8 cellular contexts compared by ENCODE assay signal in the genomic region with DNA sequence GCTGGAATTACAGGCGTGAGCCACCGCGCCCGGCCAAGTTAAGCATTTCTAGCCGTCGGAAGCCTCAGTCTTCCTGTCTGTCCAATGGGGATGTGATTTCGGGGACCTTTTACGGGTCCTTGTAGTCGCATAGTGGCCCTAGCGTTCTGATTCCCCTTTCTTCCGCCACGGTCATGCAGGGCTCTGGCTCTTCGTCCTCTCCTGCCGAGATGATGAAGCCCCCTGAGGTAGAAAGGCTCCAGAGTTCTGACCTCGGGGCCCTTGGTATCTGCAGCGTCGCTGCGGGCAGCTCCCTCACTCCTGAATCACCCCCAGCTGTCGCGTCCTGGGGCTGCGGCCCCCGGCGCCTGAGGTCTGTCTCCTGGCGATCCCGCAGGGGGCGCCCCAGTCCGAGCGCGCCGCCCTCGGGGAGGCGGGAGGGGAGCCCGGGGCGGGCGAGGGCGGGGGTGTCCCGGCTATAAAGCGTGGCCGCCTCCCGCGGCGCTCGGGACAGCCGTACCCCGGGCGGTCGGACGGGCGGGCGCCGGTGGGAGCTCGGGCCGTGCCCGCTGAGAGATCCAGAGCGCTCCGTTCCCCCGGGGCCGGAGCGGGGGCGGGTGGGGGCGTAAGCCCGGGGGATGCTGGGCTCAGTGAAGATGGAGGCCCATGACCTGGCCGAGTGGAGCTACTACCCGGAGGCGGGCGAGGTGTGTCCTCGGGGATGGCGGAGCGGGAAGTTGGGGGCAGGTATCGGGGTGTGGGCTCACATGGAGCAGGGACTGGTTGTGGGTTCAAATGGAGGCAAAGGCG. TPM values are rescaled to one million over a fixed set of nuclear protein-coding genes. Genes with fewer than 3 reads are reported as not detected.
A peak's percentile ranks its signal among the peaks of the same experiment; 100 is the strongest.
DNase-seq lines count a peak whose midpoint lies in the region; TF ChIP-seq lines count a peak whose summit lies in the region.

FOXA3 (plus strand) TSS at position 487 of the 789 bp plus-strand sequence; CDS start at position 618, 131 bp downstream.

- H3K36me3 ChIP-seq in endocrine pancreas (ENCODE audit: control insufficient read depth, insufficient read depth, low read length) (no peaks in the 10 kb centered on the region), mucosa of stomach (ENCODE audit: control insufficient read depth, insufficient read depth, low read length) (no peaks in the 10 kb centered on the region), thyroid gland (peaks cover 4% of the 10 kb centered on the region in 2 donors)

- peak; percentile 34 for DNase-seq in SIG-M5 treated with dmso at 0.1 percent for 504 hours (lab: John Stamatoyannopoulos, UW; ENCODE audit: unreplicated experiment)
- no peak for DNase-seq in SIG-M5 (lab: John Stamatoyannopoulos, UW)
- DNase-seq in LoVo (ENCODE audit: low spot score): peak; percentile 39
- peak; percentile 52 for DNase-seq in activated CD4-positive, alpha-beta T cell treated with anti-CD3 and anti-CD28 coated beads, Interleukin-2, amount 10 ng/mL, durations not matched to agents 7 days and 5 days
- peak in 1 of 2 donors; percentile 12 for DNase-seq in thyroid gland
- no peak for DNase-seq in HPDE6-E6E7 (ENCODE audit: extremely low spot score)

- intact Hi-C loops in thyroid gland (cut with DNase I): no loop called here

- peak in 4 of 6 experiments; percentile 18 to 54 (median 36) for TF ChIP-seq CTCF in thyroid gland (IDR thresholded peaks at IDR 0.05)

- H3K9ac ChIP-seq in endocrine pancreas (ENCODE audit: control insufficient read depth, insufficient read depth, low read length) (peak within 1 kb of the TSS; percentile 88), mucosa of stomach (ENCODE audit: low read length) (peak within 1 kb of the TSS; percentile 88)

- H3K27ac Mint-ChIP-seq in activated CD4-positive, alpha-beta T cell treated with anti-CD3 and anti-CD28 coated beads, Interleukin-2, amount 10 ng/mL, durations not matched to agents 7 days and 5 days: peak within 1 kb of the TSS; percentile 95

- no peaks in the 10 kb centered on the region for H3K9me3 ChIP-seq in endocrine pancreas (ENCODE audit: control insufficient read depth, low read length)
- no peaks in the 10 kb centered on the region for H3K9me3 ChIP-seq in mucosa of stomach (ENCODE audit: control insufficient read depth, low read length)
- no peaks in the 10 kb centered on the region for H3K9me3 ChIP-seq in thyroid gland

- H3K9me3 Mint-ChIP-seq in activated CD4-positive, alpha-beta T cell treated with anti-CD3 and anti-CD28 coated beads, Interleukin-2, amount 10 ng/mL, durations not matched to agents 7 days and 5 days: no peaks in the 10 kb centered on the region

- peaks cover 11% of the 10 kb centered on the region for H3K36me3 Mint-ChIP-seq in activated CD4-positive, alpha-beta T cell treated with anti-CD3 and anti-CD28 coated beads, Interleukin-2, amount 10 ng/mL, durations not matched to agents 7 days and 5 days (ENCODE audit: low read depth)

- H3K27me3 Mint-ChIP-seq in activated CD4-positive, alpha-beta T cell treated with anti-CD3 and anti-CD28 coated beads, Interleukin-2, amount 10 ng/mL, durations not matched to agents 7 days and 5 days: peaks cover 30% of the 10 kb centered on the region

- peaks cover 29% of the 10 kb centered on the region for H3K4me1 Mint-ChIP-seq in activated CD4-positive, alpha-beta T cell treated with anti-CD3 and anti-CD28 coated beads, Interleukin-2, amount 10 ng/mL, durations not matched to agents 7 days and 5 days

- CTCF ChIA-PET in activated CD4-positive, alpha-beta T cell treated with anti-CD3 and anti-CD28 coated beads, Interleukin-2, amount 10 ng/mL, durations not matched to agents 7 days and 5 days (lab: Charles Lee): interaction anchor here (0.9 to 6.7 kb wide), 22 partner anchors 9 to 840 kb away, joined by 3 to 58 read pairs (median 3); partner anchors contain the start of genes GIPR, IRF2BP1, MYPOP and QPCTL

- peak within 1 kb of the TSS; percentile 39 for H3K4me3 ChIP-seq in endocrine pancreas (ENCODE audit: control insufficient read depth, insufficient read depth, low read length)
- H3K4me3 ChIP-seq in mucosa of stomach (ENCODE audit: low read length): peak within 1 kb of the TSS; percentile 75
- H3K4me3 ChIP-seq in thyroid gland (replicated peaks in 1 of 3): peak within 1 kb of the TSS in 1 of 3 donors; percentile 77

- TF ChIP-seq POLR2A in thyroid gland (IDR thresholded peaks at IDR 0.05): no peak

- peak within 1 kb of the TSS; percentile 93 for H3K4me3 Mint-ChIP-seq in activated CD4-positive, alpha-beta T cell treated with anti-CD3 and anti-CD28 coated beads, Interleukin-2, amount 10 ng/mL, durations not matched to agents 7 days and 5 days

- POLR2A ChIA-PET in activated CD4-positive, alpha-beta T cell treated with anti-CD3 and anti-CD28 coated beads, Interleukin-2, amount 10 ng/mL, durations not matched to agents 7 days and 5 days (lab: Charles Lee): interaction anchor here (0.6 to 0.7 kb wide), 3 partner anchors 22 to 924 kb away, joined by 3 read pairs; partner anchors contain the start of genes IRF2BP1 and SLC1A5

- no peak within 1 kb of the TSS for H3K27ac ChIP-seq in thyroid gland

- WGBS in thyroid gland, 2 donors: 3 to 5% methylated on average over 15 of the region's 71 CpGs

- H3K27me3 ChIP-seq in endocrine pancreas (ENCODE audit: control insufficient read depth, insufficient read depth, low read length): no peaks in the 10 kb centered on the region
- H3K27me3 ChIP-seq in mucosa of stomach (ENCODE audit: control insufficient read depth, insufficient read depth, low read length): no peaks in the 10 kb centered on the region
- H3K27me3 ChIP-seq in thyroid gland: peaks cover 6% of the 10 kb centered on the region

- H3K4me1 ChIP-seq in endocrine pancreas (ENCODE audit: control insufficient read depth, insufficient read depth, low read length): no peaks in the 10 kb centered on the region
- peaks cover 19% of the 10 kb centered on the region for H3K4me1 ChIP-seq in mucosa of stomach (ENCODE audit: control insufficient read depth, insufficient read depth, low read length)
- H3K4me1 ChIP-seq in thyroid gland: peaks cover 16 to 27% of the 10 kb centered on the region in 2 donors

RNA-seq across cellular contexts. Expression of gene FOXA3, which starts in this region (rescaled TPM):
- total RNA-seq in activated CD4-positive, alpha-beta T cell treated with anti-CD3 and anti-CD28 coated beads, Interleukin-2, amount 10 ng/mL, durations not matched to agents 7 days and 5 days: not detected
- total RNA-seq in thyroid gland: not detected

Comparison
In these comparisons a context has a peak if more than half of its experiments do, and no peak if none do; other contexts are left out.
1. DNase-seq: peak in SIG-M5 treated with dmso at 0.1 percent for 504 hours (single experiment) and LoVo (single experiment); none in SIG-M5 (single experiment) and HPDE6-E6E7 (single experiment).
2. Peak in DNase-seq in activated CD4-positive, alpha-beta T cell treated with anti-CD3 and anti-CD28 coated beads, Interleukin-2, amount 10 ng/mL, durations not matched to agents 7 days and 5 days; RNA of the gene not detected or under 1 TPM.